Comparison of ENCODE assay signal across 13 cellular contexts in genomic region chr21:34204481-34205439, GRCh38.
DNase-seq lines count a peak whose midpoint lies in the region; ATAC-seq and TF ChIP-seq lines count a peak whose summit lies in the region.
"Had no signal": no experiment of that assay in that cellular context is flagged by ENCODE, and none has a peak within 500 bp of the region (broad histone marks: within the 10 kb centered on the region; RNA-seq: fewer than 3 reads in every experiment).

No MANE protein-coding gene starts in this region.

- TF ChIP-seq CTCF in stomach (IDR thresholded peaks at IDR 0.05) = no peak

- no peaks in the 10 kb centered on the region for H3K9me3 ChIP-seq in stomach

- intact Hi-C loops in stomach (cut with DNase I; ENCODE audit: low total_unique reads) = loop anchor here (5.0 kb wide), 1 partner anchor 282 kb away; no protein-coding TSS in a partner anchor
- intact Hi-C loops in activated CD4-positive, alpha-beta T cell treated with anti-CD3 and anti-CD28 coated beads for 36 hours (cut with DNase I, micrococcal nuclease) = loop anchor here (5.0 kb wide), 2 partner anchors 72 to 127 kb away; no protein-coding TSS in a partner anchor

- no peaks in the 10 kb centered on the region for H3K27me3 ChIP-seq in stomach

- H3K36me3 ChIP-seq in stomach = no peaks in the 10 kb centered on the region

- peaks cover 3% of the 10 kb centered on the region for H3K27me3 Mint-ChIP-seq in activated CD4-positive, alpha-beta T cell treated with anti-CD3 and anti-CD28 coated beads for 36 hours

- POLR2A ChIA-PET in activated CD4-positive, alpha-beta T cell treated with anti-CD3 and anti-CD28 coated beads for 36 hours (lab: Charles Lee) = no interaction called here

- no peak overlapping the region for H3K27ac Mint-ChIP-seq in activated CD4-positive, alpha-beta T cell treated with anti-CD3 and anti-CD28 coated beads for 36 hours

- no peak overlapping the region for H3K4me3 Mint-ChIP-seq in activated CD4-positive, alpha-beta T cell treated with anti-CD3 and anti-CD28 coated beads for 36 hours

- no peaks in the 10 kb centered on the region for H3K36me3 Mint-ChIP-seq in activated CD4-positive, alpha-beta T cell treated with anti-CD3 and anti-CD28 coated beads for 36 hours (ENCODE audit: low read depth)

- ATAC-seq in HG02588 (IDR thresholded peaks at IDR 0.05; ENCODE audit: unreplicated experiment) = no peak
- no peak for ATAC-seq in activated CD4-positive, alpha-beta T cell treated with anti-CD3 and anti-CD28 coated beads for 36 hours
- ATAC-seq: left cardiac atrium had no signal

- 81 to 90% (median 86%) methylated on average over 9 to 13 of the region's 13 CpGs for WGBS in stomach, 5 donors

- H3K4me1 Mint-ChIP-seq in activated CD4-positive, alpha-beta T cell treated with anti-CD3 and anti-CD28 coated beads for 36 hours = peaks cover 20% of the 10 kb centered on the region

- H3K27ac ChIP-seq in stomach = peak overlapping the region in 3 of 5 donors; percentile 41 to 84 (median 72)

- H3K9me3 Mint-ChIP-seq in activated CD4-positive, alpha-beta T cell treated with anti-CD3 and anti-CD28 coated beads for 36 hours (ENCODE audit: low read depth) = peaks cover 5% of the 10 kb centered on the region

- H3K4me3 ChIP-seq in stomach = no peak overlapping the region
- H3K4me3 ChIP-seq: SK-N-MC had no signal

- no peak for TF ChIP-seq EP300 in stomach (IDR thresholded peaks at IDR 0.05)

- peaks cover 6 to 64% (median 41%) of the 10 kb centered on the region in 4 donors for H3K4me1 ChIP-seq in stomach

- CTCF ChIA-PET in activated CD4-positive, alpha-beta T cell treated with anti-CD3 and anti-CD28 coated beads for 36 hours (lab: Charles Lee) = interaction anchor here (0.8 to 1.9 kb wide), 4 partner anchors 17 to 281 kb away, joined by 3 to 12 read pairs (median 4); no protein-coding TSS in a partner anchor

- DNase-seq in NCI-H748 (lab: John Stamatoyannopoulos, UW; ENCODE audit: unreplicated experiment) (peak; percentile 67), NCI-H748 treated with DMSO at 0.1 percent for 48 hours (lab: John Stamatoyannopoulos, UW) (no peak), NCI-H524 treated with DMSO at 0.1 percent for 48 hours (lab: John Stamatoyannopoulos, UW) (peak; percentile 93), ecto neural progenitor cell (ENCODE audit: low spot score) (peak; percentile 58), stomach (no peak), GF-D8 (lab: John Stamatoyannopoulos, UW) (no peak)
- DNase-seq in activated CD4-positive, alpha-beta T cell treated with anti-CD3 and anti-CD28 coated beads for 36 hours = no peak
- DNase-seq: activated CD4-positive, alpha-beta T cell treated with anti-CD3 and anti-CD28 coated beads, Interleukin-2, amount 50 U/mL, for 48 hours; left cardiac atrium; NCI-H1048; stimulated activated CD8-positive, alpha-beta memory T cell treated with anti-CD3 and anti-CD28 coated beads, Interleukin-4, amount 100 ng/mL, for 48 hours had no signal

- TF ChIP-seq POLR2A in stomach (IDR thresholded peaks at IDR 0.05) = no peak

Comparison
In these comparisons a context has a peak if more than half of its experiments do, and no peak if none do; other contexts are left out.
1. DNase-seq: peak in NCI-H748 (single experiment), NCI-H524 treated with DMSO at 0.1 percent for 48 hours (single experiment) and ecto neural progenitor cell (single experiment); none in NCI-H748 treated with DMSO at 0.1 percent for 48 hours (single experiment), stomach (single experiment), GF-D8 (single experiment) and activated CD4-positive, alpha-beta T cell treated with anti-CD3 and anti-CD28 coated beads for 36 hours (single experiment).